Comparison of ENCODE assay signal across 1 cellular context in genomic region chr6:154352898-154353585, GRCh38.
TF ChIP-seq lines count a peak whose summit lies in the region.

No MANE protein-coding gene starts in this region.

TF ChIP-seq in GM12878, 131 proteins besides CTCF, POLR2A, EP300 and RAD21 (continued from another document):
- no peak for TF ChIP-seq KDM1A (IDR thresholded peaks at IDR 0.05; ENCODE audit: borderline replicate concordance)
- peak; percentile 69; the same call in 1 of the 2 replicates for TF ChIP-seq MEF2A (IDR thresholded peaks at IDR 0.05; ENCODE audit: insufficient read depth, low read depth, low read length)
- TF ChIP-seq, protein P1, sequence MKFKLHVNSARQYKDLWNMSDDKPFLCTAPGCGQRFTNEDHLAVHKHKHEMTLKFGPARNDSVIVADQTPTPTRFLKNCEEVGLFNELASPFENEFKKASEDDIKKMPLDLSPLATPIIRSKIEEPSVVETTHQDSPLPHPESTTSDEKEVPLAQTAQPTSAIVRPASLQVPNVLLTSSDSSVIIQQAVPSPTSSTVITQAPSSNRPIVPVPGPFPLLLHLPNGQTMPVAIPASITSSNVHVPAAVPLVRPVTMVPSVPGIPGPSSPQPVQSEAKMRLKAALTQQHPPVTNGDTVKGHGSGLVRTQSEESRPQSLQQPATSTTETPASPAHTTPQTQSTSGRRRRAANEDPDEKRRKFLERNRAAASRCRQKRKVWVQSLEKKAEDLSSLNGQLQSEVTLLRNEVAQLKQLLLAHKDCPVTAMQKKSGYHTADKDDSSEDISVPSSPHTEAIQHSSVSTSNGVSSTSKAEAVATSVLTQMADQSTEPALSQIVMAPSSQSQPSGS (IDR thresholded peaks at IDR 0.05; ENCODE audit: low read length) = peak; percentile 95
- no peak for TF ChIP-seq ZNF687 (IDR thresholded peaks at IDR 0.05)
- TF ChIP-seq BCL11A (IDR thresholded peaks at IDR 0.05; ENCODE audit: low read depth, low read length) = peak; percentile 98
- peak; percentile 46; the same call in 1 of the 2 replicates for TF ChIP-seq CREB1 (IDR thresholded peaks at IDR 0.05; ENCODE audit: low read depth)
- peak; percentile 92 for TF ChIP-seq IKZF1 (conservative IDR thresholded peaks at IDR 0.05)
- no peak for TF ChIP-seq MXI1 (IDR thresholded peaks at IDR 0.05; ENCODE audit: low read depth, low read length)
- TF ChIP-seq MYB (IDR thresholded peaks at IDR 0.05; ENCODE audit: borderline replicate concordance, low read depth, low read length) = no peak
- TF ChIP-seq NRF1 (conservative IDR thresholded peaks at IDR 0.05; ENCODE audit: low read depth, low read length) = no peak
- TF ChIP-seq, protein P2, sequence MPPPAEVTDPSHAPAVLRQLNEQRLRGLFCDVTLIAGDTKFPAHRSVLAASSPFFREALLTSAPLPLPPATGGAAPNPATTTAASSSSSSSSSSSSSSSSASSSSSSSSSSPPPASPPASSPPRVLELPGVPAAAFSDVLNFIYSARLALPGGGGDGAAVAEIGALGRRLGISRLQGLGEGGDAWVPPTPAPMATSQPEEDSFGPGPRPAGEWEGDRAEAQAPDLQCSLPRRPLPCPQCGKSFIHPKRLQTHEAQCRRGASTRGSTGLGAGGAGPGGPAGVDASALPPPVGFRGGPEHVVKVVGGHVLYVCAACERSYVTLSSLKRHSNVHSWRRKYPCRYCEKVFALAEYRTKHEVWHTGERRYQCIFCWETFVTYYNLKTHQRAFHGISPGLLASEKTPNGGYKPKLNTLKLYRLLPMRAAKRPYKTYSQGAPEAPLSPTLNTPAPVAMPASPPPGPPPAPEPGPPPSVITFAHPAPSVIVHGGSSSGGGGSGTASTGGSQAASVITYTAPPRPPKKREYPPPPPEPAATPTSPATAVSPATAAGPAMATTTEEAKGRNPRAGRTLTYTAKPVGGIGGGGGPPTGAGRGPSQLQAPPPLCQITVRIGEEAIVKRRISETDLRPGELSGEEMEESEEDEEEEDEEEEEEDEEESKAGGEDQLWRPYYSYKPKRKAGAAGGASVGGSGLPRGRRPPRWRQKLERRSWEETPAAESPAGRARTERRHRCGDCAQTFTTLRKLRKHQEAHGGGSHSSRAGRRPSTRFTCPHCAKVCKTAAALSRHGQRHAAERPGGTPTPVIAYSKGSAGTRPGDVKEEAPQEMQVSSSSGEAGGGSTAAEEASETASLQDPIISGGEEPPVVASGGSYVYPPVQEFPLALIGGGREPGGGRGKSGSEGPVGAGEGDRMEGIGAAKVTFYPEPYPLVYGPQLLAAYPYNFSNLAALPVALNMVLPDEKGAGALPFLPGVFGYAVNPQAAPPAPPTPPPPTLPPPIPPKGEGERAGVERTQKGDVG (CRISPR knock-in tag; IDR thresholded peaks at IDR 0.05) = no peak
- TF ChIP-seq, protein P3, sequence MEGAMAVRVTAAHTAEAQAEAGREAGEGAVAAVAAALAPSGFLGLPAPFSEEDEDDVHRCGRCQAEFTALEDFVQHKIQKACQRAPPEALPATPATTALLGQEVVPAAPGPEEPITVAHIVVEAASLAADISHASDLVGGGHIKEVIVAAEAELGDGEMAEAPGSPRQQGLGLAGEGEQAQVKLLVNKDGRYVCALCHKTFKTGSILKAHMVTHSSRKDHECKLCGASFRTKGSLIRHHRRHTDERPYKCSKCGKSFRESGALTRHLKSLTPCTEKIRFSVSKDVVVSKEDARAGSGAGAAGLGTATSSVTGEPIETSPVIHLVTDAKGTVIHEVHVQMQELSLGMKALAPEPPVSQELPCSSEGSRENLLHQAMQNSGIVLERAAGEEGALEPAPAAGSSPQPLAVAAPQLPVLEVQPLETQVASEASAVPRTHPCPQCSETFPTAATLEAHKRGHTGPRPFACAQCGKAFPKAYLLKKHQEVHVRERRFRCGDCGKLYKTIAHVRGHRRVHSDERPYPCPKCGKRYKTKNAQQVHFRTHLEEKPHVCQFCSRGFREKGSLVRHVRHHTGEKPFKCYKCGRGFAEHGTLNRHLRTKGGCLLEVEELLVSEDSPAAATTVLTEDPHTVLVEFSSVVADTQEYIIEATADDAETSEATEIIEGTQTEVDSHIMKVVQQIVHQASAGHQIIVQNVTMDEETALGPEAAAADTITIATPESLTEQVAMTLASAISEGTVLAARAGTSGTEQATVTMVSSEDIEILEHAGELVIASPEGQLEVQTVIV (IDR thresholded peaks at IDR 0.05; ENCODE audit: borderline replicate concordance, partially characterized antibody) = no peak
- TF ChIP-seq CHD4 (IDR thresholded peaks at IDR 0.05) = no peak
- TF ChIP-seq SMAD5 (IDR thresholded peaks at IDR 0.05; ENCODE audit: low read depth) = no peak
- peak; percentile 43 for TF ChIP-seq PBX3 (IDR thresholded peaks at IDR 0.05; ENCODE audit: insufficient replicate concordance, low read depth, low read length)
- no peak for TF ChIP-seq ZBED1 (IDR thresholded peaks at IDR 0.05; ENCODE audit: borderline replicate concordance)
- peak; percentile 78; the same call in 1 of the 2 replicates for TF ChIP-seq NBN (IDR thresholded peaks at IDR 0.05)
- TF ChIP-seq TARDBP (IDR thresholded peaks at IDR 0.05; ENCODE audit: borderline replicate concordance) = no peak
- TF ChIP-seq STAT3 (IDR thresholded peaks at IDR 0.05; ENCODE audit: low read depth, low read length) = no peak
- TF ChIP-seq FOS (IDR thresholded peaks at IDR 0.05; ENCODE audit: borderline replicate concordance, extremely low read depth, insufficient read length) = no peak
- TF ChIP-seq SREBF1 (IDR thresholded peaks at IDR 0.05; ENCODE audit: low read length) = peak; percentile 59
- peak; percentile 21; the same call in 1 of the 2 replicates for TF ChIP-seq SPI1 (IDR thresholded peaks at IDR 0.05; ENCODE audit: borderline replicate concordance, insufficient read depth, low read depth, low read length)
- no peak for TF ChIP-seq TAF1 (IDR thresholded peaks at IDR 0.05; ENCODE audit: borderline replicate concordance, low read depth, low read length)
- TF ChIP-seq PAX8 (IDR thresholded peaks at IDR 0.05) = no peak
- no peak for TF ChIP-seq EZH2 (IDR thresholded peaks at IDR 0.05; ENCODE audit: borderline replicate concordance, control insufficient read depth, low read depth, low read length)
- TF ChIP-seq NFIC (IDR thresholded peaks at IDR 0.05; ENCODE audit: low read depth, low read length) = peak; percentile 92
- no peak for TF ChIP-seq HDGF (IDR thresholded peaks at IDR 0.05)
- TF ChIP-seq SIN3A (IDR thresholded peaks at IDR 0.05; ENCODE audit: low read depth, low read length) = no peak
- TF ChIP-seq CHD2 (IDR thresholded peaks at IDR 0.05; ENCODE audit: borderline replicate concordance, low read depth, low read length) = no peak; the same call in 1 of the 2 replicates
- TF ChIP-seq FOXK2 (IDR thresholded peaks at IDR 0.05) = no peak
- TF ChIP-seq SKIL (IDR thresholded peaks at IDR 0.05; ENCODE audit: low read depth, poor library complexity, severe bottlenecking) = peak; percentile 81
- TF ChIP-seq MTA3 (IDR thresholded peaks at IDR 0.05; ENCODE audit: borderline replicate concordance, low read length) = peak; percentile 78; the same call in 1 of the 2 replicates
- TF ChIP-seq CEBPZ (IDR thresholded peaks at IDR 0.05; ENCODE audit: low read depth, low read length) = no peak
- TF ChIP-seq RAD51 (IDR thresholded peaks at IDR 0.05) = peak; percentile 56; the same call in 1 of the 2 replicates
- TF ChIP-seq, protein P4, sequence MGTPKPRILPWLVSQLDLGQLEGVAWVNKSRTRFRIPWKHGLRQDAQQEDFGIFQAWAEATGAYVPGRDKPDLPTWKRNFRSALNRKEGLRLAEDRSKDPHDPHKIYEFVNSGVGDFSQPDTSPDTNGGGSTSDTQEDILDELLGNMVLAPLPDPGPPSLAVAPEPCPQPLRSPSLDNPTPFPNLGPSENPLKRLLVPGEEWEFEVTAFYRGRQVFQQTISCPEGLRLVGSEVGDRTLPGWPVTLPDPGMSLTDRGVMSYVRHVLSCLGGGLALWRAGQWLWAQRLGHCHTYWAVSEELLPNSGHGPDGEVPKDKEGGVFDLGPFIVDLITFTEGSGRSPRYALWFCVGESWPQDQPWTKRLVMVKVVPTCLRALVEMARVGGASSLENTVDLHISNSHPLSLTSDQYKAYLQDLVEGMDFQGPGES (IDR thresholded peaks at IDR 0.05) = no peak
- no peak for TF ChIP-seq POLR2AphosphoS2 (IDR thresholded peaks at IDR 0.05; ENCODE audit: low read depth, low read length)
- TF ChIP-seq MTA2 (IDR thresholded peaks at IDR 0.05; ENCODE audit: low read depth) = peak; percentile 94
- TF ChIP-seq ZNF274 (IDR thresholded peaks at IDR 0.05; ENCODE audit: insufficient read depth, insufficient read length) = no peak
- TF ChIP-seq HCFC1 (IDR thresholded peaks at IDR 0.05; ENCODE audit: low read length) = no peak
- TF ChIP-seq ETV6 (conservative IDR thresholded peaks at IDR 0.05 in 1 of 2, IDR thresholded peaks at IDR 0.05 in 1 of 2; ENCODE audit: borderline replicate concordance in 1 of 2, low read depth in 1 of 2) = peak in 1 of 2 experiments; percentile 92; a peak in 2 of 4 replicates
- peak; percentile 76 for TF ChIP-seq RELA (IDR thresholded peaks at IDR 0.05; ENCODE audit: borderline replicate concordance, partially characterized antibody)
- peak; percentile 89 for TF ChIP-seq ATF7 (IDR thresholded peaks at IDR 0.05; ENCODE audit: low read depth)
